10 cellular contexts compared by ENCODE assay signal in the genomic region with DNA sequence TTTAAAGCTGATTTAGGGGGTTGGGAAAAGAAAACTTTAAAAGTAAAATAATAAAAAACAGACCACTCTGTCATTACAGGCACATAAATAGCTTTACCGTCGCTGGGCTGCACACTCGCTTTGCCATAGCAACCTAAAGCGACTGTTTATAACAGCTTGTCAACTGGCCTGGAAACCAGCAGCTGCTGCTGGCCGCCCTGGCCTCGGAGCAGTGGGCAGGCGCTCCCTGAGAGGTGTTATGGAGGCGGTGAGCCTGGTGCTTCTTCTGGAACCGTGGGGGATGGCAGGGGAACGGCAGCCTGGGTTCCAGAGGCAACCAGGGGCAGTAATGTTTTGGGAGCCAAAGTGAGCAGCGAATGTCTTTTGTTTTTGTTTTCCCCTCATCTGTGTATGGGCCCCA. TPM values are rescaled to one million over a fixed set of nuclear protein-coding genes. Genes with fewer than 3 reads are reported as not detected.
DNase-seq lines count a peak whose midpoint lies in the region; ATAC-seq and TF ChIP-seq lines count a peak whose summit lies in the region.
"Had no signal": no experiment of that assay in that cellular context is flagged by ENCODE, and none has a peak within 500 bp of the region (broad histone marks: within the 10 kb centered on the region; RNA-seq: fewer than 3 reads in every experiment).

No MANE protein-coding gene starts in this region.

- peak overlapping the region; percentile 79 to 85 for H3K27ac ChIP-seq in esophagus (ENCODE audit: low read depth in 2 of 2, low read length in 1 of 2)

- CTCF ChIA-PET in Calu3 (lab: Charles Lee): interaction anchor here (0.5 to 0.6 kb wide), 7 partner anchors 9 to 1978 kb away, joined by 3 to 8 read pairs (median 3); no protein-coding TSS in a partner anchor

- no peak for TF ChIP-seq CTCF in Calu3 (IDR thresholded peaks at IDR 0.05; ENCODE audit: unreplicated experiment)

- 51 to 58% methylated on average over 11 of the region's 11 CpGs for WGBS in esophagus, 2 donors

- H3K27me3 Mint-ChIP-seq in natural killer cell treated with Interleukin-12 subunit alpha and Interleukin-12 subunit beta and Interleukin-15 and Interleukin-18, amount 100 ng/mL, for 72 hours: no peaks in the 10 kb centered on the region
- peaks cover 20% of the 10 kb centered on the region for H3K27me3 Mint-ChIP-seq in Calu3 (ENCODE audit: unreplicated experiment)

- BruUV-seq in Calu3 (replicated peaks; lab: Mats Ljungman, UMichigan): no TSS peak

- no peak overlapping the region for H3K4me3 ChIP-seq in esophagus (ENCODE audit: low read depth in 1 of 2, low read length in 2 of 2)

- H3K4me1 Mint-ChIP-seq in natural killer cell treated with Interleukin-12 subunit alpha and Interleukin-12 subunit beta and Interleukin-15 and Interleukin-18, amount 100 ng/mL, for 72 hours (ENCODE audit: low read depth in 2 of 2): peaks cover 81 to 86% of the 10 kb centered on the region in 2 donors
- peaks cover 27% of the 10 kb centered on the region for H3K4me1 Mint-ChIP-seq in Calu3 (ENCODE audit: low read depth, unreplicated experiment)

- no peaks in the 10 kb centered on the region for H3K9me3 Mint-ChIP-seq in natural killer cell treated with Interleukin-12 subunit alpha and Interleukin-12 subunit beta and Interleukin-15 and Interleukin-18, amount 100 ng/mL, for 72 hours
- no peaks in the 10 kb centered on the region for H3K9me3 Mint-ChIP-seq in Calu3 (ENCODE audit: low read depth, unreplicated experiment)
- H3K9me3 Mint-ChIP-seq: activated naive CD4-positive, alpha-beta T cell treated with anti-CD3 and anti-CD28 coated beads, Interleukin-2, amount 50 U/mL, for 72 hours had no signal

- ATAC-seq in natural killer cell treated with Interleukin-12 subunit alpha and Interleukin-12 subunit beta and Interleukin-15 and Interleukin-18, amount 100 ng/mL, for 72 hours: no peak
- ATAC-seq in HG02885 (IDR thresholded peaks at IDR 0.05; ENCODE audit: poor library complexity, unreplicated experiment) (no peak), GM18498 (IDR thresholded peaks at IDR 0.05; ENCODE audit: unreplicated experiment) (no peak)
- ATAC-seq: activated naive CD4-positive, alpha-beta T cell treated with anti-CD3 and anti-CD28 coated beads, Interleukin-2, amount 50 U/mL, for 72 hours had no signal

- peaks cover 16 to 24% of the 10 kb centered on the region in 2 donors for H3K4me1 ChIP-seq in esophagus (ENCODE audit: control insufficient read depth in 2 of 2, insufficient read depth in 2 of 2, low read length in 1 of 2)

- H3K36me3 ChIP-seq in esophagus (ENCODE audit: control insufficient read depth in 2 of 2, insufficient read depth in 2 of 2, low read length in 1 of 2): peaks cover 0 to 2% of the 10 kb centered on the region in 2 donors

- no peaks in the 10 kb centered on the region for H3K36me3 Mint-ChIP-seq in natural killer cell treated with Interleukin-12 subunit alpha and Interleukin-12 subunit beta and Interleukin-15 and Interleukin-18, amount 100 ng/mL, for 72 hours
- H3K36me3 Mint-ChIP-seq in Calu3 (ENCODE audit: insufficient read depth, unreplicated experiment): no peaks in the 10 kb centered on the region

- H3K27ac Mint-ChIP-seq in natural killer cell treated with Interleukin-12 subunit alpha and Interleukin-12 subunit beta and Interleukin-15 and Interleukin-18, amount 100 ng/mL, for 72 hours: peak overlapping the region; percentile 93 to 100
- no peak overlapping the region for H3K27ac Mint-ChIP-seq in Calu3 (ENCODE audit: unreplicated experiment)

- no peaks in the 10 kb centered on the region for H3K27me3 ChIP-seq in esophagus (ENCODE audit: control insufficient read depth in 1 of 2, insufficient read depth in 2 of 2, low read length in 2 of 2)

- peak overlapping the region; percentile 82 for H3K4me3 Mint-ChIP-seq in natural killer cell treated with Interleukin-12 subunit alpha and Interleukin-12 subunit beta and Interleukin-15 and Interleukin-18, amount 100 ng/mL, for 72 hours
- no peak overlapping the region for H3K4me3 Mint-ChIP-seq in Calu3 (ENCODE audit: low read depth, unreplicated experiment)

- intact Hi-C loops in Calu3 (cut with micrococcal nuclease; ENCODE audit: unreplicated experiment): no loop called here

- no peaks in the 10 kb centered on the region for H3K9me3 ChIP-seq in esophagus (ENCODE audit: control insufficient read depth in 2 of 2, insufficient read depth in 1 of 2, low read depth in 1 of 2, low read length in 1 of 2)

- peak; percentile 71 for DNase-seq in AG08396 (ENCODE audit: low spot score)
- peak; percentile 19 for DNase-seq in NCI-H748 treated with DMSO at 0.1 percent for 48 hours (lab: John Stamatoyannopoulos, UW)
- peak; percentile 65 for DNase-seq in natural killer cell treated with Interleukin-12 subunit alpha and Interleukin-12 subunit beta and Interleukin-15 and Interleukin-18, amount 100 ng/mL, for 72 hours (ENCODE audit: low spot score)
- no peak for DNase-seq in Calu3
- no peak for DNase-seq in stimulated activated naive CD4-positive, alpha-beta T cell treated with Interleukin-2 at 50 U/mL for 16 hours (lab: John Stamatoyannopoulos, UW)
- DNase-seq: NCI-H526 treated with DMSO at 0.1 percent for 48 hours had no signal

RNA-seq across cellular contexts. Expression of gene ATP2B4, which starts 45.7 kb away (rescaled TPM):
- polyA plus RNA-seq in esophagus: 10 to 100 TPM; 17.7 to 19.3 TPM
- total RNA-seq in natural killer cell treated with Interleukin-12 subunit alpha and Interleukin-12 subunit beta and Interleukin-15 and Interleukin-18, amount 100 ng/mL, for 72 hours: 100 to 1,000 TPM; 158 to 191 TPM
- total RNA-seq in Calu3 (2022): 1.9 and 3.9 TPM in 2 replicates

Comparison
In these comparisons a context has a peak if more than half of its experiments do, and no peak if none do; other contexts are left out.
1. DNase-seq: peak in AG08396 (single experiment), NCI-H748 treated with DMSO at 0.1 percent for 48 hours (single experiment) and natural killer cell treated with Interleukin-12 subunit alpha and Interleukin-12 subunit beta and Interleukin-15 and Interleukin-18, amount 100 ng/mL, for 72 hours (single experiment); none in Calu3 (single experiment) and stimulated activated naive CD4-positive, alpha-beta T cell treated with Interleukin-2 at 50 U/mL for 16 hours (single experiment).
2. RNA of gene ATP2B4, which starts 45.7 kb away (total RNA-seq): 158 to 191 TPM in natural killer cell treated with Interleukin-12 subunit alpha and Interleukin-12 subunit beta and Interleukin-15 and Interleukin-18, amount 100 ng/mL, for 72 hours; 1.9 to 3.9 TPM in Calu3; every median in the first group is over 10 times any median in the second.